8 cellular contexts compared by ENCODE assay signal in the genomic region with DNA sequence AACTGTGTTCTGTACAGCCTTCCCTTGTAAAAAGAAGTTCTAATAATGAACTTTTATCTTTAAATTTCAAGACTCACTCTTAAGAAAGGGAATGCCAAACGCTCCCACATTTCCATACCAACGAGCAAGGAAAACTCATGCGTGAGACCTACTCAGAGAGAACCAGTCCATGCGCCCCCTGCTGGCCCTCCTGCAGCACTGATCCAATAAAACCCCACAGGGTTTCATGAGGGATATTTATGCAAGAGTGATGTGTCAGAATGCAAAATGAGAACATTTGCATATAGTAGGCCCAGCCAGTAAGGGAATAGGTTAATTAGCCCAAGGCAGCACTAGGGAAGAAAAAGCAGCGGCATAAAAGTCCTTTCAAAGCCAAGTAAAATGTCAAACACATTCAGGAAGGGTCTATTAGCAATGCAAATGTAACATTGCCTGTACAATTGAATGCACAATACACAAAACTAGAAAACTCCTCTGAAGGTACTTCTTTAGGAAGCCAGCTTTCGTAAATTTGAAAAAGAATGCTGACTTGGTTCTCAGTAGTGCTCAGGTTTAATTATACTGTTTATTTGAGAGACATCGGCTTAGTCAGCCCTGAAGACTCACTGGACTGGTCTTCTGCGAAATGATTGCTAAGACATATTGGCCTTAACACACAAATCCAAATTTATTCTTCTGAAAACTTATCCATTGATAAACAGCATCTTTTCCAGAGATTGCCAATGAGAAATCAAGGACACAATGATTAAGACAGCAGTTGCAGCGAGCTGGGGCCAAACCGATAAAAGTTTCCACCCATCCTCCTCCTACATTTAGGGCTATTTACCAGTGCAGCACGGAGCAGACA.
A peak's percentile ranks its signal among the peaks of the same experiment; 100 is the strongest.
DNase-seq lines count a peak whose midpoint lies in the region; ATAC-seq lines count a peak whose summit lies in the region.

No MANE protein-coding gene starts in this region.

- H3K36me3 ChIP-seq in mesenchymal stem cell (ENCODE audit: control insufficient read depth in 1 of 2, insufficient read depth in 2 of 2, low read depth in 1 of 2, low read length in 2 of 2) = peaks cover 5 to 15% of the 10 kb centered on the region in 2 experiments

- no peak overlapping the region for H2BK15ac ChIP-seq in mesenchymal stem cell (ENCODE audit: low read depth, poor library complexity, severe bottlenecking)

- H3K14ac ChIP-seq in mesenchymal stem cell (ENCODE audit: low read length in 2 of 2) = no peak overlapping the region

- no peak overlapping the region for H4K91ac ChIP-seq in mesenchymal stem cell (ENCODE audit: low read length)

- no peak overlapping the region for H2AK5ac ChIP-seq in mesenchymal stem cell (ENCODE audit: low read length, severe bottlenecking)

- no peak overlapping the region for H3K4me2 ChIP-seq in mesenchymal stem cell (ENCODE audit: low read length, poor library complexity, severe bottlenecking)

- H4K8ac ChIP-seq in mesenchymal stem cell (ENCODE audit: low read length) = no peak overlapping the region

- peak overlapping the region in 1 of 2 experiments; percentile 28 for H3K4me3 ChIP-seq in mesenchymal stem cell (ENCODE audit: insufficient read depth in 1 of 2, low read depth in 1 of 2, low read length in 2 of 2)

- no peak overlapping the region for H3K4ac ChIP-seq in mesenchymal stem cell (ENCODE audit: low read depth in 1 of 2, low read length in 2 of 2)

- peak; percentile 46 for ATAC-seq in HG03045 (IDR thresholded peaks at IDR 0.05; ENCODE audit: unreplicated experiment)

- no peaks in the 10 kb centered on the region for H3K9me3 ChIP-seq in mesenchymal stem cell (ENCODE audit: control insufficient read depth, low read length)

- no peaks in the 10 kb centered on the region for H3K27me3 ChIP-seq in mesenchymal stem cell (ENCODE audit: control insufficient read depth in 1 of 2, insufficient read depth in 1 of 2, low read length in 2 of 2)

- H3K23ac ChIP-seq in mesenchymal stem cell (ENCODE audit: low read length in 2 of 2) = no peak overlapping the region

- H2AFZ ChIP-seq in mesenchymal stem cell (ENCODE audit: low read depth, low read length) = no peak overlapping the region

- no peak overlapping the region for H2BK5ac ChIP-seq in mesenchymal stem cell (ENCODE audit: low read depth, low read length, poor library complexity, severe bottlenecking)

- H2BK120ac ChIP-seq in mesenchymal stem cell (ENCODE audit: low read depth, low read length) = no peak overlapping the region

- 14% methylated on average over 9 of the region's 11 CpGs for WGBS in mesenchymal stem cell

- peak overlapping the region in 1 of 2 experiments; percentile 37 for H3K18ac ChIP-seq in mesenchymal stem cell (ENCODE audit: low read depth in 1 of 2, low read length in 2 of 2)

- H3K4me1 ChIP-seq in mesenchymal stem cell (ENCODE audit: control insufficient read depth, insufficient read depth, low read depth, low read length) = peaks cover 13% of the 10 kb centered on the region

- peak overlapping the region; percentile 73 for H3K9ac ChIP-seq in mesenchymal stem cell (ENCODE audit: low read length)

- peak; percentile 34 for DNase-seq in NK-92 treated with Interleukin-12 subunit alpha and Interleukin-12 subunit beta, amount 100 ng/mL, for 24 hours (lab: John Stamatoyannopoulos, UW)
- DNase-seq in NK-92 (lab: John Stamatoyannopoulos, UW; ENCODE audit: unreplicated experiment) (no peak), NCI-H460 (ENCODE audit: extremely low read depth, low read depth) (peak; percentile 55), ecto neural progenitor cell (ENCODE audit: low spot score) (peak; percentile 61), mesenchymal stem cell (peak; percentile 88)
- peak; percentile 68 for DNase-seq in activated CD4-positive, alpha-beta T cell treated with anti-CD3 and anti-CD28 coated beads, Interleukin-2, amount 50 U/mL, for 1 hour
- peak; percentile 21 to 28 for DNase-seq in stimulated activated CD8-positive, alpha-beta memory T cell treated with anti-CD3 and anti-CD28 coated beads, Interleukin-15, amount 100 ng/mL, for 4 hours (ENCODE audit: low read depth in 2 of 2)

- H3K79me1 ChIP-seq in mesenchymal stem cell (replicated peaks; ENCODE audit: low read length, poor library complexity, severe bottlenecking) = peaks cover 7% of the 10 kb centered on the region

- H2BK12ac ChIP-seq in mesenchymal stem cell (ENCODE audit: low read length in 2 of 2) = peak overlapping the region in 1 of 2 experiments; percentile 47

- H3K27ac ChIP-seq in mesenchymal stem cell (ENCODE audit: low read length, poor library complexity, severe bottlenecking) = no peak overlapping the region
